22 cellular contexts compared by ENCODE assay signal in genomic region chr18:79382681-79383387, GRCh38. TPM values are rescaled to one million over a fixed set of nuclear protein-coding genes. Genes with fewer than 3 reads are reported as not detected.
DNase-seq lines count a peak whose midpoint lies in the region; ATAC-seq, FAIRE-seq and TF ChIP-seq lines count a peak whose summit lies in the region.
"Had no signal": no experiment of that assay in that cellular context is flagged by ENCODE, and none has a peak within 500 bp of the region (broad histone marks: within the 10 kb centered on the region; RNA-seq: fewer than 3 reads in every experiment).

No MANE protein-coding gene starts in this region.

- 93% methylated on average over 23 of the region's 27 CpGs; no CpG with 5 or more reads in 1 of the 2 experiments for WGBS in H1 (ENCODE audit: extremely low coverage in 1 of 2, insufficient coverage in 1 of 2, insufficient read length in 1 of 2, insufficient replicate concordance in 2 of 2, low coverage in 1 of 2, low lambda C conversion rate in 2 of 2, missing lambda C conversion rate in 1 of 2), 2 experiments

- TF ChIP-seq RAD21 in H1 (IDR thresholded peaks at IDR 0.05 in 1 of 2, conservative IDR thresholded peaks at IDR 0.05 in 1 of 2; ENCODE audit: low read depth in 2 of 2, low read length in 2 of 2) = no peak

- no peak overlapping the region for H2BK5ac ChIP-seq in H1 (ENCODE audit: low read depth, low read length)

- no peak overlapping the region for H3K4me3 ChIP-seq in H1 (ENCODE audit: extremely low read depth in 1 of 4, insufficient read depth in 2 of 4, low read depth in 3 of 4, low read length in 4 of 4)
- no peak overlapping the region for H3K4me3 ChIP-seq in osteoblast (ENCODE audit: insufficient read depth, low read length)
- H3K4me3 ChIP-seq: BLaER1 treated with 17β-estradiol and CSF1 and Interleukin-3, amounts not matched to agents 10 nM and 100 nM; prostate gland; upper lobe of left lung had no signal

- no peak overlapping the region for H2BK15ac ChIP-seq in H1 (ENCODE audit: low read length)

- POLR2A ChIA-PET in H1 (lab: Charles Lee; ENCODE audit: partially characterized antibody) = interaction anchor here (1.3 to 1.7 kb wide), 2 partner anchors 7 to 10 kb away, joined by 3 read pairs; no protein-coding TSS in a partner anchor

- no peak overlapping the region for H2AFZ ChIP-seq in H1 (ENCODE audit: low read length)
- no peak overlapping the region for H2AFZ ChIP-seq in osteoblast (ENCODE audit: low read length)

- H4K5ac ChIP-seq in H1 (ENCODE audit: insufficient read length, low read depth, low read length) = no peak overlapping the region

- no peak for TF ChIP-seq EP300 in H1 (IDR thresholded peaks at IDR 0.05; ENCODE audit: borderline replicate concordance in 1 of 2, low read depth in 2 of 2, low read length in 2 of 2)

- no peak overlapping the region for H4K91ac ChIP-seq in H1 (replicated peaks; ENCODE audit: insufficient read length, low read length)

- H3K9ac ChIP-seq in H1 (replicated peaks in 1 of 4; ENCODE audit: extremely low read depth in 1 of 4, low read depth in 3 of 4, low read length in 3 of 4) = no peak overlapping the region
- H3K9ac ChIP-seq: BLaER1 treated with 17β-estradiol and CSF1 and Interleukin-3, amounts not matched to agents 10 nM and 100 nM had no signal

- no peak overlapping the region for H2BK20ac ChIP-seq in H1 (ENCODE audit: low read length)

- no peak for TF ChIP-seq CTCF in GM10266 (IDR thresholded peaks at IDR 0.05; ENCODE audit: control insufficient read depth, insufficient read depth, low read depth, missing control alignments)
- TF ChIP-seq CTCF in H1 (IDR thresholded peaks at IDR 0.05; ENCODE audit: control extremely low read depth in 1 of 3, insufficient read depth in 1 of 3, low read depth in 1 of 3, low read length in 3 of 3) = no peak
- TF ChIP-seq CTCF in osteoblast (IDR thresholded peaks at IDR 0.05; ENCODE audit: extremely low read depth, low read depth, low read length) = no peak

- H3K14ac ChIP-seq in H1 (ENCODE audit: insufficient read length) = no peak overlapping the region

- DNase-seq in D341Med (ENCODE audit: low spot score) (peak; percentile 45), GM10266 (ENCODE audit: extremely low spot score) (peak; percentile 16), H1 (ENCODE audit: low read depth in 1 of 2, low spot score in 2 of 2) (no peak), osteoblast (ENCODE audit: insufficient read length, low spot score, missing footprints) (peak; percentile 81), NCI-H146 (lab: John Stamatoyannopoulos, UW) (no peak)
- DNase-seq in activated CD4-positive, alpha-beta T cell treated with anti-CD3 and anti-CD28 coated beads, Interleukin-2, amount 50 U/mL, for 48 hours = no peak
- DNase-seq: activated effector memory CD4-positive, alpha-beta T cell treated with anti-CD3 and anti-CD28 coated beads, Interleukin-2, amount 50 U/mL, for 16 hours; hypothalamus; IMR-90; mesendoderm; NCI-H1048; NCI-H1694 treated with DMSO at 0.1 percent for 48 hours; NCI-H524; OCI-M1; Right ventricle myocardium superior; stimulated activated CD4-positive, alpha-beta T cell treated with anti-CD3 and anti-CD28 coated beads, Interleukin-15, amount 100 ng/mL, for 24 hours; stimulated activated CD4-positive, alpha-beta T cell treated with anti-CD3 and anti-CD28 coated beads, Interleukin-4, amount 100 ng/mL, for 4 hours had no signal

- H3K36me3 ChIP-seq in H1 (ENCODE audit: control insufficient read depth in 2 of 4, insufficient read depth in 4 of 4, low read length in 3 of 4) (no peaks in the 10 kb centered on the region), osteoblast (ENCODE audit: insufficient read depth, low read length) (no peaks in the 10 kb centered on the region)
- H3K36me3 ChIP-seq: prostate gland had no signal

- no peak overlapping the region for H3K23ac ChIP-seq in H1 (ENCODE audit: insufficient read length)

- no peak overlapping the region for H2BK12ac ChIP-seq in H1 (ENCODE audit: low read depth, low read length)

- no peak overlapping the region for H3K4me2 ChIP-seq in H1 (ENCODE audit: insufficient read depth in 1 of 2, low read depth in 2 of 2, low read length in 2 of 2)
- no peak overlapping the region for H3K4me2 ChIP-seq in osteoblast (ENCODE audit: insufficient read depth, low read length)
- H3K4me2 ChIP-seq: BLaER1 treated with 17β-estradiol and CSF1 and Interleukin-3, amounts not matched to agents 10 nM and 100 nM had no signal

- FAIRE-seq in H1 (lab: Jason Lieb, UNC) = no peak
- FAIRE-seq: G401.6 had no signal

- no peaks in the 10 kb centered on the region for H3K79me2 ChIP-seq in H1 (ENCODE audit: control insufficient read depth in 1 of 2, insufficient read depth in 2 of 2, low read length in 2 of 2)
- H3K79me2 ChIP-seq in osteoblast (ENCODE audit: insufficient read depth, low read length) = no peaks in the 10 kb centered on the region

- H2BK120ac ChIP-seq in H1 (replicated peaks; ENCODE audit: low read depth, low read length) = no peak overlapping the region

- no peak overlapping the region for H3K27ac ChIP-seq in H1 (ENCODE audit: low read depth, low read length)
- no peak overlapping the region for H3K27ac ChIP-seq in osteoblast (ENCODE audit: low read depth, low read length)
- H3K27ac ChIP-seq: BLaER1 treated with 17β-estradiol and CSF1 and Interleukin-3, amounts not matched to agents 10 nM and 100 nM; prostate gland; upper lobe of left lung had no signal

- H2AK5ac ChIP-seq in H1 (ENCODE audit: low read depth, low read length) = no peak overlapping the region

- peaks cover 0 to 6% (median 2%) of the 10 kb centered on the region in 4 experiments; a peak in 3 of 7 replicates for H3K4me1 ChIP-seq in H1 (replicated peaks in 1 of 4; ENCODE audit: control insufficient read depth in 3 of 4, insufficient read depth in 4 of 4, low read length in 3 of 4)
- H3K4me1 ChIP-seq in osteoblast (ENCODE audit: insufficient read depth, low read length) = no peaks in the 10 kb centered on the region
- H3K4me1 ChIP-seq: prostate gland had no signal

- H3K27me3 ChIP-seq in H1 (replicated peaks in 1 of 4; ENCODE audit: control insufficient read depth in 3 of 4, extremely low read depth in 1 of 4, insufficient read depth in 3 of 4, low read length in 3 of 4) (no peaks in the 10 kb centered on the region; a peak in 3 of 7 replicates), osteoblast (ENCODE audit: insufficient read depth, low read length) (peaks cover 18% of the 10 kb centered on the region)
- H3K27me3 ChIP-seq: upper lobe of left lung had no signal

- H3K9me3 ChIP-seq in H1 (ENCODE audit: insufficient read depth in 2 of 2, low read depth in 1 of 2, low read length in 1 of 2) (no peaks in the 10 kb centered on the region), osteoblast (ENCODE audit: low read depth, low read length) (no peaks in the 10 kb centered on the region)
- H3K9me3 ChIP-seq: BLaER1 treated with 17β-estradiol and CSF1 and Interleukin-3, amounts not matched to agents 10 nM and 100 nM; prostate gland; upper lobe of left lung had no signal

- CTCF ChIA-PET in H1 (lab: Charles Lee; ENCODE audit: partially characterized antibody) = interaction anchor here (0.7 to 9.7 kb wide), 9 partner anchors 9 to 261 kb away, joined by 3 to 124 read pairs (median 5); partner anchors contain the start of gene NFATC1

- no peak for ATAC-seq in GM18505 (IDR thresholded peaks at IDR 0.05; ENCODE audit: unreplicated experiment)

- TF ChIP-seq POLR2A in H1 (IDR thresholded peaks at IDR 0.05; ENCODE audit: control extremely low read depth in 1 of 2, low read depth in 2 of 2, low read length in 2 of 2) = no peak
- TF ChIP-seq POLR2A in GM18505 (IDR thresholded peaks at IDR 0.05; ENCODE audit: borderline replicate concordance, extremely low read depth, insufficient read depth, insufficient read length) = no peak

- no peaks in the 10 kb centered on the region for H3K79me1 ChIP-seq in H1 (ENCODE audit: low read depth, low read length)

- no peak overlapping the region for H3K4ac ChIP-seq in H1 (replicated peaks; ENCODE audit: insufficient read length, low read depth, low read length)

- no peaks in the 10 kb centered on the region for H3K23me2 ChIP-seq in H1 (ENCODE audit: low read depth, low read length)

- 0 out of 2 replicates have a peak overlapping the region, but pooled peaks have one; percentile 1 for H4K8ac ChIP-seq in H1 (ENCODE audit: extremely low read depth, insufficient read depth, low read length)

- H4K20me1 ChIP-seq in H1 (replicated peaks in 1 of 2; ENCODE audit: control insufficient read depth in 1 of 2, insufficient read depth in 2 of 2, low read length in 2 of 2) (peaks cover 0 to 3% of the 10 kb centered on the region in 2 experiments), osteoblast (ENCODE audit: insufficient read depth, low read length) (peaks cover 2% of the 10 kb centered on the region)

- H3K56ac ChIP-seq in H1 (replicated peaks; ENCODE audit: insufficient read length, low read depth, low read length) = no peak overlapping the region

- H3K18ac ChIP-seq in H1 (ENCODE audit: extremely low read depth, low read length) = no peak overlapping the region

TF ChIP-seq in H1, 55 proteins besides CTCF, POLR2A, EP300 and RAD21:
- TF ChIP-seq BACH1 (IDR thresholded peaks at IDR 0.05; ENCODE audit: low read length) (no peak), SIRT6 (IDR thresholded peaks at IDR 0.05; ENCODE audit: low read length) (no peak), SP1 (IDR thresholded peaks at IDR 0.05; ENCODE audit: low read depth, low read length) (no peak), HDAC2 (IDR thresholded peaks at IDR 0.05; ENCODE audit: borderline replicate concordance in 1 of 2, low read depth in 2 of 2, low read length in 2 of 2) (no peak)

RNA-seq across cellular contexts. Expression of gene NFATC1, which starts 12.9 kb away (rescaled TPM):
- 6.6 and 6.8 TPM in 2 replicates for total RNA-seq in H1 (2021; fragmentation: NEBNext Ultra II Directional; extraction: Animal tissue kit (Norgen Biotek cat#: 25700))
- 2.0 and 3.2 TPM in 2 replicates for polyA plus RNA-seq in H1 (2011; rRNA removed)
- polyA plus RNA-seq in H1 (2011; cell fraction: cytosol; rRNA removed) = 1.4 TPM
- polyA plus RNA-seq in H1 (2011; cell fraction: nucleus; rRNA removed) = 4.2 TPM
- 4.8 to 6.0 TPM (median 5.5 TPM) in 4 replicates for polyA plus RNA-seq in H1 (2012, experiment 1 of 2)
- polyA plus RNA-seq in H1 (2012, experiment 2 of 2) = 4.5 TPM
- 3.5 TPM for polyA plus RNA-seq in H1 (2013, experiment 1 of 2)
- 3.6 TPM for polyA plus RNA-seq in H1 (2013, experiment 2 of 2)
- polyA minus RNA-seq in H1 (2011; rRNA and poly(A)+ RNA removed) = 2.4 and 2.8 TPM in 2 replicates
- polyA minus RNA-seq in H1 (2011; cell fraction: cytosol; rRNA and poly(A)+ RNA removed) = 7.3 TPM
- polyA minus RNA-seq in H1 (2011; cell fraction: nucleus; rRNA and poly(A)+ RNA removed) = 8.7 TPM
- total RNA-seq in osteoblast = 5.3 and 6.2 TPM in 2 replicates

Comparison
In these comparisons a context has a peak if more than half of its experiments do, and no peak if none do; other contexts are left out.
1. DNase-seq: peak in D341Med (single experiment), GM10266 (single experiment) and osteoblast (single experiment); none in H1 (0 of 2), activated CD4-positive, alpha-beta T cell treated with anti-CD3 and anti-CD28 coated beads, Interleukin-2, amount 50 U/mL, for 48 hours (0 of 2) and NCI-H146 (single experiment).